In genomic region chr14:57823015-57823660, GRCh38 we compare ENCODE assay signal across 26 cellular contexts. TPM values are rescaled to one million over a fixed set of nuclear protein-coding genes. Genes with fewer than 3 reads are reported as not detected.
"Had no signal": no experiment of that assay in that cellular context is flagged by ENCODE, and none has a peak within 500 bp of the region (broad histone marks: within the 10 kb centered on the region; RNA-seq: fewer than 3 reads in every experiment).

No MANE protein-coding gene starts in this region.

- DNase-seq: activated B cell treated with CpG ODN at 0.5 μM for 24 hours; activated CD4-positive, alpha-beta memory T cell treated with anti-CD3 and anti-CD28 coated beads, Interleukin-2, amount 10 ng/mL, durations not matched to agents 7 days and 5 days; activated CD4-positive, alpha-beta T cell treated with anti-CD3 and anti-CD28 coated beads, Interleukin-2, amount 50 U/mL, for 1 hour; activated gamma-delta T cell; activated naive CD4-positive, alpha-beta T cell treated with anti-CD3 and anti-CD28 coated beads, Interleukin-2, amount 10 ng/mL, durations not matched to agents 7 days and 5 days; activated naive CD8-positive, alpha-beta T cell treated with anti-CD3 and anti-CD28 coated beads for 36 hours; activated T-cell treated with anti-CD3 and anti-CD28 coated beads for 4 hours; activated T-cell treated with anti-CD3 and anti-CD28 coated beads, Interleukin-2, amount 50 U/mL, for 48 hours; brain microvascular endothelial cell; caudate nucleus; Kasumi-1; KBM-7; NCI-H1092; NCI-H1930; NCI-H2171 treated with DMSO at 0.1 percent for 48 hours; NCI-H345; NCI-H510A; NCI-H526 treated with DMSO at 0.1 percent for 48 hours; NCI-H82; SHP77 treated with DMSO at 0.1 percent for 48 hours had no signal

- H3K4me1 Mint-ChIP-seq: activated B cell treated with CpG ODN at 0.5 μM for 24 hours; activated CD4-positive, alpha-beta memory T cell treated with anti-CD3 and anti-CD28 coated beads, Interleukin-2, amount 10 ng/mL, durations not matched to agents 7 days and 5 days; activated naive CD4-positive, alpha-beta T cell treated with anti-CD3 and anti-CD28 coated beads, Interleukin-2, amount 10 ng/mL, durations not matched to agents 7 days and 5 days; activated naive CD8-positive, alpha-beta T cell treated with anti-CD3 and anti-CD28 coated beads for 36 hours; activated T-helper 17 cell treated with anti-CD3 and anti-CD28 coated beads, Interleukin-2, amount 50 U/mL, for 72 hours had no signal

- ATAC-seq: activated T-helper 17 cell treated with anti-CD3 and anti-CD28 coated beads, Interleukin-2, amount 50 U/mL, for 72 hours; Panc1 had no signal

- H3K27me3 Mint-ChIP-seq: activated CD4-positive, alpha-beta memory T cell treated with anti-CD3 and anti-CD28 coated beads, Interleukin-2, amount 10 ng/mL, durations not matched to agents 7 days and 5 days; activated naive CD4-positive, alpha-beta T cell treated with anti-CD3 and anti-CD28 coated beads, Interleukin-2, amount 10 ng/mL, durations not matched to agents 7 days and 5 days had no signal

- H3K9me3 Mint-ChIP-seq: activated CD4-positive, alpha-beta memory T cell treated with anti-CD3 and anti-CD28 coated beads, Interleukin-2, amount 10 ng/mL, durations not matched to agents 7 days and 5 days; activated naive CD4-positive, alpha-beta T cell treated with anti-CD3 and anti-CD28 coated beads, Interleukin-2, amount 10 ng/mL, durations not matched to agents 7 days and 5 days; activated naive CD8-positive, alpha-beta T cell treated with anti-CD3 and anti-CD28 coated beads for 36 hours; T-helper 1 cell treated with Interleukin-12 subunit alpha and Interleukin-12 subunit beta and Interleukin-4 antibody, amounts not matched to agents 30 μg/mL and 1 μg/mL, for 36 hours had no signal

- H3K27ac Mint-ChIP-seq: activated B cell treated with CpG ODN at 0.5 μM for 24 hours; activated CD4-positive, alpha-beta memory T cell treated with anti-CD3 and anti-CD28 coated beads, Interleukin-2, amount 10 ng/mL, durations not matched to agents 7 days and 5 days; activated naive CD4-positive, alpha-beta T cell treated with anti-CD3 and anti-CD28 coated beads, Interleukin-2, amount 10 ng/mL, durations not matched to agents 7 days and 5 days; activated naive CD8-positive, alpha-beta T cell treated with anti-CD3 and anti-CD28 coated beads for 36 hours; activated T-helper 17 cell treated with anti-CD3 and anti-CD28 coated beads, Interleukin-2, amount 50 U/mL, for 72 hours; T-helper 1 cell treated with Interleukin-12 subunit alpha and Interleukin-12 subunit beta and Interleukin-4 antibody, amounts not matched to agents 30 μg/mL and 1 μg/mL, for 36 hours had no signal

- H3K4me3 Mint-ChIP-seq: activated B cell treated with CpG ODN at 0.5 μM for 24 hours; activated CD4-positive, alpha-beta memory T cell treated with anti-CD3 and anti-CD28 coated beads, Interleukin-2, amount 10 ng/mL, durations not matched to agents 7 days and 5 days; activated naive CD4-positive, alpha-beta T cell treated with anti-CD3 and anti-CD28 coated beads, Interleukin-2, amount 10 ng/mL, durations not matched to agents 7 days and 5 days; activated naive CD8-positive, alpha-beta T cell treated with anti-CD3 and anti-CD28 coated beads for 36 hours; activated T-helper 17 cell treated with anti-CD3 and anti-CD28 coated beads, Interleukin-2, amount 50 U/mL, for 72 hours; T-helper 1 cell treated with Interleukin-12 subunit alpha and Interleukin-12 subunit beta and Interleukin-4 antibody, amounts not matched to agents 30 μg/mL and 1 μg/mL, for 36 hours had no signal

- H3K36me3 Mint-ChIP-seq: activated naive CD4-positive, alpha-beta T cell treated with anti-CD3 and anti-CD28 coated beads, Interleukin-2, amount 10 ng/mL, durations not matched to agents 7 days and 5 days; activated naive CD8-positive, alpha-beta T cell treated with anti-CD3 and anti-CD28 coated beads for 36 hours had no signal

RNA-seq across cellular contexts. Expression of gene SLC35F4, which starts 42.8 kb away (rescaled TPM):
- total RNA-seq: activated B cell treated with CpG ODN at 0.5 μM for 24 hours; activated CD4-positive, alpha-beta memory T cell treated with anti-CD3 and anti-CD28 coated beads, Interleukin-2, amount 10 ng/mL, durations not matched to agents 7 days and 5 days; activated CD8-positive, alpha-beta memory T cell treated with anti-CD3 and anti-CD28 coated beads for 36 hours; activated naive CD8-positive, alpha-beta T cell treated with anti-CD3 and anti-CD28 coated beads for 36 hours; activated T-helper 17 cell treated with anti-CD3 and anti-CD28 coated beads, Interleukin-2, amount 50 U/mL, for 72 hours; OCI-LY7; SK-MEL-5 had no signal
